Comparison of ENCODE assay signal across 8 cellular contexts in the genomic region with DNA sequence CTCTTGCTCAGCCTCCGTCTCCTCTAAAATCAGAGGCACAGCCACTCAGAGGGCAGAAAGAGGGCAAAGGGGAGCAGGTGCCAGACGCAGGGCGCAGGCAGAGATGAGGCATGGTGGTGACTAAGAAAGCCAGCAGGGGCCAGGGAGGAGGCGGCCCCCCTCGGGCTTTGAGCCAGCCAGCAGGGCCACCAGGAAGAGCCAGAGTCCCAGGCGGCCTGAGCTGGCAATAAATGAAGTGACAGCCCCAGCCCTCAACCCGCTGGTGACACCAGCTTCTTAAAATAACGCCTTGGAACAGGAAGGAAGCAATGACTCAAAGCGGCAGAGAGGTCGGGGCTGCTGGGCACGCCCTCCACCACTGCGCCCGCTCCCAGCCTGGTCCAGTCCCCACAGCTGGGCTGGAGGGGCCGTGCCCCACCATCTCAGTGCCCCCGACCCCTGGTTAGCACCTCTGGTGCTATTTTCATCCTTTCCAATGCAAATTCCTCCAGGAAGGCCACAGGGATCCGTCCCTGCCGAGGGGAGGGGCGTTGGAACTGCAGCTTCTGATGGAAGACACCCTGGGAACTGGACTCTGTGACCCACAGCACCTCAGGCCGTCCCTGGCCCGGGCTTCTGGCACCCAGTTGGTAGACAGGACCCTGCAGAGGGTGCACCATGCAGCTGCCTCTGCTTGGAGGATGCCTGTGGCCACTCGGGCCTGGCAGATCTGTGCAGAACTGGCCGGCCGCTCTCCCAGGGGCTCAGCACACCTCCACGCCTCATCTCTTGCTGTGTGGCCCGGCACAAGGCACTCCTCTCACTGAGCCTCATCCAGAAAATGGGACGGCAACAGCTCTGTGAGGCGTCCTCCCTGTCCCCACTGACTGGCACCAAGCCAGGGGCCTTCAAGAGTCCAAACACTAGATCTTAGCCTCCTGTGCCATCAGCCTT.
DNase-seq lines count a peak whose midpoint lies in the region; ATAC-seq and TF ChIP-seq lines count a peak whose summit lies in the region.

No MANE protein-coding gene starts in this region.

- H2BK5ac ChIP-seq in neuronal stem cell (ENCODE audit: low read length) = peak overlapping the region; percentile 62

- no CpG with 5 or more reads among the region's 27 CpGs for WGBS in neuronal stem cell (ENCODE audit: extremely low coverage in 2 of 2, insufficient read length in 2 of 2, insufficient replicate concordance in 1 of 2), 2 donors
- 45% methylated on average over 15 of the region's 27 CpGs for WGBS in suprapubic skin

- H4K91ac ChIP-seq in neuronal stem cell (ENCODE audit: low read depth, low read length, poor library complexity) = peak overlapping the region; percentile 53

- H3K4me2 ChIP-seq in neuronal stem cell (ENCODE audit: insufficient read depth, low read length, poor library complexity, severe bottlenecking) = no peak overlapping the region

- H3K9me3 Mint-ChIP-seq in endothelial cell (ENCODE audit: unreplicated experiment) = no peaks in the 10 kb centered on the region

- H3K27ac Mint-ChIP-seq in endothelial cell (ENCODE audit: unreplicated experiment) = peak overlapping the region; percentile 52

- H3K18ac ChIP-seq in neuronal stem cell (ENCODE audit: low read length) = peak overlapping the region; percentile 87

- H3K9ac ChIP-seq in neuronal stem cell (ENCODE audit: low read depth, low read length, poor library complexity) = no peak overlapping the region

- peak overlapping the region; percentile 73 for H2BK15ac ChIP-seq in neuronal stem cell (ENCODE audit: low read length)

- no peaks in the 10 kb centered on the region for H3K27me3 ChIP-seq in neuronal stem cell (ENCODE audit: control insufficient read depth in 3 of 3, insufficient read depth in 3 of 3, low read depth in 1 of 3, low read length in 3 of 3)
- no peaks in the 10 kb centered on the region for H3K27me3 ChIP-seq in suprapubic skin

- H3K27ac ChIP-seq in neuronal stem cell (replicated peaks; ENCODE audit: low read length) (no peak overlapping the region), suprapubic skin (peak overlapping the region; percentile 68)

- H2BK120ac ChIP-seq in neuronal stem cell (ENCODE audit: low read depth, low read length) = peak overlapping the region; percentile 82

- H4K8ac ChIP-seq in neuronal stem cell (ENCODE audit: low read depth, low read length) = no peak overlapping the region

- peaks cover 9% of the 10 kb centered on the region for H3K4me1 Mint-ChIP-seq in endothelial cell (ENCODE audit: unreplicated experiment)

- peak; percentile 46 for TF ChIP-seq POLR2A in GM15510 (IDR thresholded peaks at IDR 0.05; ENCODE audit: borderline replicate concordance, extremely low read depth, insufficient read length)
- TF ChIP-seq POLR2A in suprapubic skin (IDR thresholded peaks at IDR 0.05) = no peak

- H3K14ac ChIP-seq in neuronal stem cell (ENCODE audit: low read length) = peak overlapping the region; percentile 17

- peaks cover 16 to 34% of the 10 kb centered on the region in 2 donors for H3K4me1 ChIP-seq in neuronal stem cell (ENCODE audit: control insufficient read depth in 2 of 2, insufficient read depth in 1 of 2, low read depth in 1 of 2, low read length in 2 of 2)
- peaks cover 61% of the 10 kb centered on the region for H3K4me1 ChIP-seq in suprapubic skin

- no peak overlapping the region for H3K4me3 ChIP-seq in neuronal stem cell (ENCODE audit: low read length in 2 of 2)
- H3K4me3 ChIP-seq in suprapubic skin = no peak overlapping the region

- no peak overlapping the region for H3K4me3 Mint-ChIP-seq in endothelial cell (ENCODE audit: unreplicated experiment)

- TF ChIP-seq CTCF in endothelial cell (IDR thresholded peaks at IDR 0.05; ENCODE audit: unreplicated experiment) (no peak), suprapubic skin (IDR thresholded peaks at IDR 0.05) (no peak)

- H3K36me3 ChIP-seq in neuronal stem cell (replicated peaks in 1 of 2; ENCODE audit: control insufficient read depth in 2 of 2, insufficient read depth in 2 of 2, low read length in 2 of 2) (peaks cover 11 to 13% of the 10 kb centered on the region in 2 donors), suprapubic skin (peaks cover 43% of the 10 kb centered on the region)

- no peak overlapping the region for H2AFZ ChIP-seq in neuronal stem cell (ENCODE audit: low read length)

- peaks cover 8% of the 10 kb centered on the region for H3K27me3 Mint-ChIP-seq in endothelial cell (ENCODE audit: unreplicated experiment)

- H2BK12ac ChIP-seq in neuronal stem cell (ENCODE audit: low read length) = no peak overlapping the region

- H3K23ac ChIP-seq in neuronal stem cell (ENCODE audit: low read depth, low read length, poor library complexity) = no peak overlapping the region

- H3K4ac ChIP-seq in neuronal stem cell (ENCODE audit: low read length) = no peak overlapping the region

- ATAC-seq in HG02571 (IDR thresholded peaks at IDR 0.05; ENCODE audit: unreplicated experiment) = peak; percentile 63

- H2AK5ac ChIP-seq in neuronal stem cell (ENCODE audit: low read depth, low read length) = peak overlapping the region; percentile 96

- peaks cover 10% of the 10 kb centered on the region for H3K79me1 ChIP-seq in neuronal stem cell (ENCODE audit: low read depth, low read length)

- no peaks in the 10 kb centered on the region for H3K9me3 ChIP-seq in neuronal stem cell (replicated peaks in 1 of 2; ENCODE audit: control insufficient read depth in 2 of 2, insufficient read depth in 1 of 2, low read depth in 1 of 2, low read length in 2 of 2)
- no peaks in the 10 kb centered on the region for H3K9me3 ChIP-seq in suprapubic skin

- no peak for TF ChIP-seq EP300 in suprapubic skin (IDR thresholded peaks at IDR 0.05)

- peaks cover 14% of the 10 kb centered on the region for H3K36me3 Mint-ChIP-seq in endothelial cell (ENCODE audit: low read depth, unreplicated experiment)

- DNase-seq in NAMALWA (ENCODE audit: low spot score) = peak; percentile 82
- peak in 2 of 3 experiments; percentile 55 to 61 for DNase-seq in activated CD8-positive, alpha-beta memory T cell treated with anti-CD3 and anti-CD28 coated beads for 48 hours (ENCODE audit: low read depth in 2 of 3, low spot score in 2 of 3)
- DNase-seq in endothelial cell (ENCODE audit: low spot score) = no peak
- no peak for DNase-seq in neuronal stem cell (ENCODE audit: low spot score)
- peak in 1 of 2 donors; percentile 92 for DNase-seq in suprapubic skin (ENCODE audit: low spot score in 2 of 2)
- DNase-seq in NCI-H226 = no peak

Comparison
In these comparisons a context has a peak if more than half of its experiments do, and no peak if none do; other contexts are left out.
1. DNase-seq: peak in NAMALWA (single experiment) and activated CD8-positive, alpha-beta memory T cell treated with anti-CD3 and anti-CD28 coated beads for 48 hours (2 of 3); none in endothelial cell (single experiment), neuronal stem cell (single experiment) and NCI-H226 (single experiment).